Comparison of ENCODE assay signal across 1 cellular context in genomic region chr2:25877431-25878360, GRCh38.
TF ChIP-seq lines count a peak whose summit lies in the region.

No MANE protein-coding gene starts in this region.

TF ChIP-seq in HEK293, 187 proteins besides CTCF, POLR2A, EP300 and RAD21 (continued from another document):
- TF ChIP-seq ZIC2 (tag by site-specific recombination; IDR thresholded peaks at IDR 0.05) (no peak), ZNF335 (tag by site-specific recombination; conservative IDR thresholded peaks at IDR 0.05) (peak; percentile 90), BCL11B (tag by site-specific recombination; IDR thresholded peaks at IDR 0.05; ENCODE audit: low read depth) (peak; percentile 21; the same call in 1 of the 2 replicates), ZNF366 (tag by site-specific recombination; conservative IDR thresholded peaks at IDR 0.05) (0 out of 2 replicates have a peak, but pooled peaks have one; percentile 22), ZBTB7A (tag by site-specific recombination; IDR thresholded peaks at IDR 0.05; ENCODE audit: low read depth) (0 out of 2 replicates have a peak, but pooled peaks have one; percentile 14), ZNF518A (tag by site-specific recombination; conservative IDR thresholded peaks at IDR 0.05; ENCODE audit: low read depth) (no peak), BCL11A (tag by site-specific recombination; IDR thresholded peaks at IDR 0.05; ENCODE audit: low read depth) (0 out of 2 replicates have a peak, but pooled peaks have one; percentile 24), ZNF473 (tag by site-specific recombination; IDR thresholded peaks at IDR 0.05) (no peak), GLI2 (tag by site-specific recombination; IDR thresholded peaks at IDR 0.05; ENCODE audit: borderline replicate concordance, low read depth) (no peak), ZNF76 (tag by site-specific recombination; IDR thresholded peaks at IDR 0.05; ENCODE audit: borderline replicate concordance, low read depth) (peak; percentile 62; the same call in 1 of the 2 replicates), SCRT2 (tag by site-specific recombination; IDR thresholded peaks at IDR 0.05) (peak; percentile 100), ZBTB21 (tag by site-specific recombination; IDR thresholded peaks at IDR 0.05) (no peak), ZBTB20 (tag by site-specific recombination; IDR thresholded peaks at IDR 0.05) (peak; percentile 96), ZNF341 (tag by site-specific recombination; IDR thresholded peaks at IDR 0.05; ENCODE audit: low read depth) (peak; percentile 80), ATF2 (tag by site-specific recombination; IDR thresholded peaks at IDR 0.05; ENCODE audit: low read depth) (no peak), SP7 (tag by site-specific recombination; IDR thresholded peaks at IDR 0.05) (no peak), ZNF202 (tag by site-specific recombination; IDR thresholded peaks at IDR 0.05; ENCODE audit: borderline replicate concordance) (no peak), ZBTB6 (tag by site-specific recombination; IDR thresholded peaks at IDR 0.05) (peak; percentile 71; the same call in 1 of the 2 replicates), ZNF777 (tag by site-specific recombination; IDR thresholded peaks at IDR 0.05; ENCODE audit: borderline replicate concordance) (peak; percentile 30; the same call in 1 of the 2 replicates), ZNF600 (tag by site-specific recombination; IDR thresholded peaks at IDR 0.05) (peak; percentile 50; the same call in 1 of the 2 replicates), ZNF501 (tag by site-specific recombination; IDR thresholded peaks at IDR 0.05) (peak; percentile 50; the same call in 1 of the 2 replicates), HOXD13 (CRISPR knock-in tag; IDR thresholded peaks at IDR 0.05; ENCODE audit: borderline replicate concordance) (0 out of 2 replicates have a peak, but pooled peaks have one; percentile 50), ZNF221 (tag by site-specific recombination; IDR thresholded peaks at IDR 0.05; ENCODE audit: borderline replicate concordance) (no peak), ZNF843 (tag by site-specific recombination; IDR thresholded peaks at IDR 0.05) (0 out of 2 replicates have a peak, but pooled peaks have one; percentile 13), SP3 (tag by site-specific recombination; IDR thresholded peaks at IDR 0.05) (peak; percentile 17; the same call in 1 of the 2 replicates), ZNF248 (tag by site-specific recombination; IDR thresholded peaks at IDR 0.05) (no peak), OVOL3 (tag by site-specific recombination; IDR thresholded peaks at IDR 0.05) (no peak), ZNF19 (tag by site-specific recombination; IDR thresholded peaks at IDR 0.05; ENCODE audit: low read depth) (no peak), ZNF362 (tag by site-specific recombination; IDR thresholded peaks at IDR 0.05) (peak; percentile 95), PRDM10 (tag by site-specific recombination; IDR thresholded peaks at IDR 0.05) (peak; percentile 84), ZFP41 (tag by site-specific recombination; IDR thresholded peaks at IDR 0.05; ENCODE audit: borderline replicate concordance) (no peak), ZNF521 (tag by site-specific recombination; IDR thresholded peaks at IDR 0.05) (no peak), ZFP37 (tag by site-specific recombination; IDR thresholded peaks at IDR 0.05) (0 out of 2 replicates have a peak, but pooled peaks have one; percentile 48), ZBTB8A (tag by site-specific recombination; IDR thresholded peaks at IDR 0.05) (0 out of 2 replicates have a peak, but pooled peaks have one; percentile 1), ZNF639 (tag by site-specific recombination; IDR thresholded peaks at IDR 0.05) (peak; percentile 44; the same call in 1 of the 2 replicates), ZNF138 (tag by site-specific recombination; IDR thresholded peaks at IDR 0.05; ENCODE audit: borderline replicate concordance) (no peak), ZBTB48 (tag by site-specific recombination; IDR thresholded peaks at IDR 0.05) (peak; percentile 70), SCRT1 (tag by site-specific recombination; IDR thresholded peaks at IDR 0.05; ENCODE audit: borderline replicate concordance) (peak; percentile 98)
